11 cellular contexts compared by ENCODE assay signal in the genomic region with DNA sequence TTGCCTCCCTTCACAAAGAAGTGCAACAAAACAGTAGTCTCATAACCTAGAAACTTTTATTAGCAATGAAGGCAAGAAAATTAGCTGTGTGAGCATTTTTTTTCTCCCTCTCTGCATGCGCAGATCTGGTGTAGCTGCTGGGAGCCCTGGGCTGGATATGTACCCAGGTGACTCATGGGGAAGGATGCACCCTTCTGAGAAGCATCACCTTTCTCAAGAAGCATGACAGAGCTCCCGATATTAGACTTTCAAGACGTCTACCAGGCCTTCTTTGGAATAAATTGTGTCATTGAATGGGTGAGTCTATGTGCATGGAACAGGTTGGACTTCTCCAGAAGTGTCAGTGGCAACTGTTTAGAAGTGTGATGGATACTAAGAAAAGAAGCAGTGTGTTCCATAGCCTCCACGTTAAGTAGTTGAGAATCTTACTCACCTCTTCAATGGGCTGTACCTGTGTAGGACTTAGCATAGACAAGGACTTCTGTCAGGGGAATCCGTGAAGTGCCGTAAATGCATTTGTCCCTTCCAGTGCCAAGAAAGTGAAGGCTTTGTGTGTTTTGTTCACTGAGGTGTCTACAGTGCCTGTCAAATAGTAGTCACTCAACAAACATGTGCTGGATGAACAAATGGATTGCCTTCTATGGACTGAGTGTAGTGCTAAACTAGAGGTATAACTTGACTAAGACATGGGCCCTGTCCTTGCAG. TPM values are rescaled to one million over a fixed set of nuclear protein-coding genes. Genes with fewer than 3 reads are reported as not detected.
A peak's percentile ranks its signal among the peaks of the same experiment; 100 is the strongest.
DNase-seq lines count a peak whose midpoint lies in the region; ATAC-seq and TF ChIP-seq lines count a peak whose summit lies in the region.
"Had no signal": no experiment of that assay in that cellular context is flagged by ENCODE, and none has a peak within 500 bp of the region (broad histone marks: within the 10 kb centered on the region; RNA-seq: fewer than 3 reads in every experiment).

No MANE protein-coding gene starts in this region.

- no peaks in the 10 kb centered on the region for H3K9me3 Mint-ChIP-seq in central memory CD8-positive, alpha-beta T cell
- H3K9me3 Mint-ChIP-seq in Calu3 (ENCODE audit: low read depth, unreplicated experiment) = no peaks in the 10 kb centered on the region

- CTCF ChIA-PET in RWPE1 (lab: Yijun Ruan, JAX) = interaction anchor here (2.4 kb wide), 1 partner anchor 48 kb away, joined by 12 read pairs; no protein-coding TSS in a partner anchor
- CTCF ChIA-PET in Calu3 (lab: Charles Lee) = no interaction called here

- H3K36me3 Mint-ChIP-seq in central memory CD8-positive, alpha-beta T cell (ENCODE audit: insufficient read depth) = no peaks in the 10 kb centered on the region
- no peaks in the 10 kb centered on the region for H3K36me3 Mint-ChIP-seq in Calu3 (ENCODE audit: insufficient read depth, unreplicated experiment)
- H3K36me3 Mint-ChIP-seq: CD14-positive monocyte had no signal

- H3K27ac ChIP-seq in RWPE1 = no peak overlapping the region

- H3K4me3 Mint-ChIP-seq in central memory CD8-positive, alpha-beta T cell = peak overlapping the region; percentile 25
- H3K4me3 Mint-ChIP-seq in Calu3 (ENCODE audit: low read depth, unreplicated experiment) = no peak overlapping the region
- H3K4me3 Mint-ChIP-seq: CD14-positive monocyte had no signal

- POLR2A ChIA-PET in RWPE1 (lab: Yijun Ruan, JAX; ENCODE audit: low non-redundant PET) = no interaction called here

- H3K27me3 Mint-ChIP-seq in central memory CD8-positive, alpha-beta T cell = no peaks in the 10 kb centered on the region
- H3K27me3 Mint-ChIP-seq in Calu3 (ENCODE audit: unreplicated experiment) = no peaks in the 10 kb centered on the region

- DNase-seq in RWPE1 (ENCODE audit: low spot score) (peak; percentile 23), Calu3 (no peak), superior temporal gyrus (ENCODE audit: extremely low spot score) (no peak), hepatic stellate cell (ENCODE audit: low spot score) (no peak), NCI-H128 (lab: John Stamatoyannopoulos, UW; ENCODE audit: unreplicated experiment) (no peak)
- DNase-seq in activated CD8-positive, alpha-beta memory T cell treated with anti-CD3 and anti-CD28 coated beads, Interleukin-2, amount 50 U/mL, for 24 hours (ENCODE audit: extremely low read depth) = peak; percentile 25
- no peak for DNase-seq in central memory CD8-positive, alpha-beta T cell (ENCODE audit: low spot score in 2 of 2)
- peak in 2 of 3 experiments; percentile 14 to 36 for DNase-seq in stimulated activated CD4-positive, alpha-beta T cell treated with anti-CD3 and anti-CD28 coated beads, TNF-alpha, amount 100 ng/mL, for 4 hours (ENCODE audit: low read depth in 3 of 3)
- DNase-seq: KG1, mucosa of descending colon had no signal

- TF ChIP-seq CTCF in RWPE1 (conservative IDR thresholded peaks at IDR 0.05; ENCODE audit: low read depth) (no peak), Calu3 (IDR thresholded peaks at IDR 0.05; ENCODE audit: unreplicated experiment) (no peak)

- intact Hi-C loops in Calu3 (cut with micrococcal nuclease; ENCODE audit: unreplicated experiment) = no loop called here

- ATAC-seq in central memory CD8-positive, alpha-beta T cell (replicated peaks; ENCODE audit: extremely low read depth, poor library complexity, severe bottlenecking) = no peak
- ATAC-seq: mucosa of descending colon had no signal

- peaks cover 55% of the 10 kb centered on the region for H3K4me1 Mint-ChIP-seq in central memory CD8-positive, alpha-beta T cell
- no peaks in the 10 kb centered on the region for H3K4me1 Mint-ChIP-seq in Calu3 (ENCODE audit: low read depth, unreplicated experiment)
- H3K4me1 Mint-ChIP-seq: CD14-positive monocyte had no signal

- H3K27ac Mint-ChIP-seq in central memory CD8-positive, alpha-beta T cell (ENCODE audit: low read depth) = peak overlapping the region; percentile 57
- H3K27ac Mint-ChIP-seq in Calu3 (ENCODE audit: unreplicated experiment) = no peak overlapping the region
- H3K27ac Mint-ChIP-seq: CD14-positive monocyte had no signal

- BruUV-seq in Calu3 (replicated peaks; lab: Mats Ljungman, UMichigan) = no TSS peak

RNA-seq across cellular contexts. Expression of a gene that starts 47.7 kb away (rescaled TPM):
- total RNA-seq in Calu3 (2022) = 9.0 and 15.1 TPM in 2 replicates

Comparison
In these comparisons a context has a peak if more than half of its experiments do, and no peak if none do; other contexts are left out.
1. DNase-seq: peak in RWPE1 (single experiment), activated CD8-positive, alpha-beta memory T cell treated with anti-CD3 and anti-CD28 coated beads, Interleukin-2, amount 50 U/mL, for 24 hours (single experiment) and stimulated activated CD4-positive, alpha-beta T cell treated with anti-CD3 and anti-CD28 coated beads, TNF-alpha, amount 100 ng/mL, for 4 hours (2 of 3); none in central memory CD8-positive, alpha-beta T cell (0 of 2), Calu3 (single experiment), superior temporal gyrus (single experiment), hepatic stellate cell (single experiment) and NCI-H128 (single experiment).